ENCODE assay signal across 18 cellular contexts in the genomic region with DNA sequence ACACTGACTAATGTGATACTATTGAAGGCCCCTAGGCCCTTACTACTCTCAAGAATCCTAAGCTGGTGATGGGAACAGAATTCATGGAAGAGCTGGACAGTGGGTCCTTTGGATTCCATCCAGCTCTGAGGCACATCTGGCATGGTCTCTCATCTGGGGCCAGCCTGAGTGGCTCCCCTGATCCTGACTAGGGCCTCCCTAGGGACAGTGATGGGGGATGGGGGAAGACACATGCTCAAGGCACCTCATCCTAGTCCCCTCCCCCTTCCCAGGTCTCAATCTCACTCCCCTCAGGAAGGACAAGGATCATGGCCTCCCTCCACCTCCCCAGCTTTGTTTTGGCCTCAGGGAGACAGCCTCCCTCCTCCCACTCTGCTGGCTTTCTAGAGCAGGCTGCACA. TPM values are rescaled to one million over a fixed set of nuclear protein-coding genes. Genes with fewer than 3 reads are reported as not detected.
A peak's percentile ranks its signal among the peaks of the same experiment; 100 is the strongest.
DNase-seq lines count a peak whose midpoint lies in the region; ATAC-seq, FAIRE-seq and TF ChIP-seq lines count a peak whose summit lies in the region.
"Had no signal": no experiment of that assay in that cellular context is flagged by ENCODE, and none has a peak within 500 bp of the region (broad histone marks: within the 10 kb centered on the region; RNA-seq: fewer than 3 reads in every experiment).

No MANE protein-coding gene starts in this region.

- TF ChIP-seq CTCF in brain (conservative IDR thresholded peaks at IDR 0.05), result no peak

- TF ChIP-seq POLR2A in GM12892 (IDR thresholded peaks at IDR 0.05; ENCODE audit: low read depth, low read length), result no peak

- H3K4me2 ChIP-seq in BLaER1, result peak overlapping the region; percentile 95

- H3K9me3 ChIP-seq in BLaER1, result no peaks in the 10 kb centered on the region
- H3K9me3 ChIP-seq in naive thymus-derived CD4-positive, alpha-beta T cell (ENCODE audit: control insufficient read depth in 2 of 3, low read length in 3 of 3), result no peaks in the 10 kb centered on the region
- H3K9me3 ChIP-seq: SJCRH30, thoracic aorta had no signal

- FAIRE-seq in GM12892 (lab: Jason Lieb, UNC) (peak; percentile 57), frontal cortex (lab: Jason Lieb, UNC) (no peak)

- intact Hi-C loops in naive thymus-derived CD4-positive, alpha-beta T cell (cut with micrococcal nuclease), result loop anchor here (5.0 kb wide), 5 partner anchors 35 to 630 kb away; a partner anchor contains a TSS

- H3K36me3 Mint-ChIP-seq in brain, result no peaks in the 10 kb centered on the region
- H3K36me3 Mint-ChIP-seq in naive thymus-derived CD4-positive, alpha-beta T cell, result peaks cover 0 to 12% (median 4%) of the 10 kb centered on the region in 5 donors
- H3K36me3 Mint-ChIP-seq: activated naive CD4-positive, alpha-beta T cell treated with anti-CD3 and anti-CD28 coated beads, Interleukin-2, amount 50 U/mL, for 72 hours had no signal

- H3K27ac Mint-ChIP-seq in brain, result no peak overlapping the region
- H3K27ac Mint-ChIP-seq in naive thymus-derived CD4-positive, alpha-beta T cell, result no peak overlapping the region
- H3K27ac Mint-ChIP-seq: activated CD8-positive, alpha-beta T cell treated with anti-CD3 and anti-CD28 coated beads for 36 hours had no signal

- DNase-seq in GM12892 (ENCODE audit: insufficient read length) (no peak), NCI-H446 treated with DMSO at 0.1 percent for 48 hours (lab: John Stamatoyannopoulos, UW) (no peak), GF-D8 (lab: John Stamatoyannopoulos, UW) (no peak), frontal cortex (ENCODE audit: low spot score in 2 of 2) (no peak)
- no peak for DNase-seq in naive thymus-derived CD4-positive, alpha-beta T cell
- DNase-seq: COR-L47, cortex of kidney, NCI-H2107, NCI-H526 had no signal

- peaks cover 13% of the 10 kb centered on the region for H3K27me3 Mint-ChIP-seq in brain
- H3K27me3 Mint-ChIP-seq in naive thymus-derived CD4-positive, alpha-beta T cell, result peaks cover 0 to 19% (median 4%) of the 10 kb centered on the region in 5 donors

- peaks cover 60% of the 10 kb centered on the region for H3K4me1 Mint-ChIP-seq in brain
- peaks cover 31 to 59% (median 52%) of the 10 kb centered on the region in 7 donors for H3K4me1 Mint-ChIP-seq in naive thymus-derived CD4-positive, alpha-beta T cell

- CTCF ChIA-PET in naive thymus-derived CD4-positive, alpha-beta T cell (lab: Charles Lee), result interaction anchor here (0.5 to 4.0 kb wide), 15 partner anchors 9 to 860 kb away, joined by 3 to 28 read pairs (median 5); a partner anchor contains a TSS

- no peak overlapping the region for H3K9ac ChIP-seq in BLaER1

- H3K4me3 ChIP-seq in BLaER1, result no peak overlapping the region
- no peak overlapping the region for H3K4me3 ChIP-seq in naive thymus-derived CD4-positive, alpha-beta T cell (ENCODE audit: low read length)
- H3K4me3 ChIP-seq: SJCRH30, thoracic aorta had no signal

- peak overlapping the region; percentile 53 to 92 (median 84) for H3K4me3 Mint-ChIP-seq in brain
- peak overlapping the region in 6 of 10 donors; percentile 27 to 79 (median 50) for H3K4me3 Mint-ChIP-seq in naive thymus-derived CD4-positive, alpha-beta T cell

- no peaks in the 10 kb centered on the region for H3K9me3 Mint-ChIP-seq in brain
- peaks cover 0 to 2% (median 0%) of the 10 kb centered on the region in 11 donors for H3K9me3 Mint-ChIP-seq in naive thymus-derived CD4-positive, alpha-beta T cell
- H3K9me3 Mint-ChIP-seq: activated CD8-positive, alpha-beta T cell treated with anti-CD3 and anti-CD28 coated beads for 36 hours; activated naive CD4-positive, alpha-beta T cell treated with anti-CD3 and anti-CD28 coated beads, Interleukin-2, amount 50 U/mL, for 72 hours; activated T-cell treated with anti-CD3 and anti-CD28 coated beads, Interleukin-2, amount 50 U/mL, for 24 hours had no signal

- H3K4me1 ChIP-seq in BLaER1, result peaks cover 25% of the 10 kb centered on the region
- H3K4me1 ChIP-seq in naive thymus-derived CD4-positive, alpha-beta T cell (ENCODE audit: control insufficient read depth in 2 of 2, insufficient read depth in 2 of 2, low read length in 2 of 2), result peaks cover 8 to 34% of the 10 kb centered on the region in 2 donors

- peaks cover 17% of the 10 kb centered on the region for H3K36me3 ChIP-seq in BLaER1
- peaks cover 0 to 2% (median 0%) of the 10 kb centered on the region in 3 experiments for H3K36me3 ChIP-seq in naive thymus-derived CD4-positive, alpha-beta T cell (ENCODE audit: control insufficient read depth in 2 of 3, insufficient read depth in 3 of 3, low read length in 3 of 3)
- H3K36me3 ChIP-seq: brain microvascular endothelial cell, SJCRH30 had no signal

- H3K27ac ChIP-seq in BLaER1, result no peak overlapping the region
- H3K27ac ChIP-seq in naive thymus-derived CD4-positive, alpha-beta T cell (ENCODE audit: low read depth, low read length), result no peak overlapping the region
- H3K27ac ChIP-seq: brain microvascular endothelial cell, SJCRH30, thoracic aorta had no signal

- H4K20me1 ChIP-seq in BLaER1, result peaks cover 80% of the 10 kb centered on the region

- H3K27me3 ChIP-seq in BLaER1, result peaks cover 19% of the 10 kb centered on the region
- H3K27me3 ChIP-seq in naive thymus-derived CD4-positive, alpha-beta T cell (ENCODE audit: control insufficient read depth in 2 of 2, insufficient read depth in 2 of 2, low read length in 2 of 2), result no peaks in the 10 kb centered on the region
- H3K27me3 ChIP-seq: brain microvascular endothelial cell, SJCRH30 had no signal

- POLR2A ChIA-PET in naive thymus-derived CD4-positive, alpha-beta T cell (lab: Charles Lee), result interaction anchor here (0.8 to 5.1 kb wide), 6 partner anchors 10 to 274 kb away, joined by 3 to 42 read pairs (median 4); a partner anchor contains a TSS

- ATAC-seq in naive thymus-derived CD4-positive, alpha-beta T cell, result no peak
- no peak for ATAC-seq in GM21390 (IDR thresholded peaks at IDR 0.05; ENCODE audit: unreplicated experiment)

RNA-seq across cellular contexts. Expression of a gene that starts 1.8 kb away (rescaled TPM):
- 12.2 TPM for polyA plus RNA-seq in GM12892 (2012; ENCODE audit: missing spikeins)
- 14.2 TPM for polyA plus RNA-seq in brain (ENCODE audit: insufficient read depth, low read depth, low replicate concordance)
- 1 to 10 TPM; 1.9 to 6.3 (median 2.6) TPM for total RNA-seq in naive thymus-derived CD4-positive, alpha-beta T cell
- under 1 TPM in 1 of 2 donors, not detected in 1; 0.27 TPM for polyA plus RNA-seq in naive thymus-derived CD4-positive, alpha-beta T cell
- 12.6 TPM for total RNA-seq in frontal cortex

RNA-seq across cellular contexts. Expression of a gene that starts 23.6 kb away (rescaled TPM):
- 118 TPM for polyA plus RNA-seq in GM12892 (2012; ENCODE audit: missing spikeins)
- polyA plus RNA-seq in brain (ENCODE audit: insufficient read depth, low read depth, low replicate concordance), result 29.0 TPM
- total RNA-seq in naive thymus-derived CD4-positive, alpha-beta T cell, result 100 to 1,000 TPM; 154 to 338 (median 321) TPM
- 10 to 100 TPM; 45.8 to 47.6 TPM for polyA plus RNA-seq in naive thymus-derived CD4-positive, alpha-beta T cell
- total RNA-seq in frontal cortex, result 407 TPM

RNA-seq across cellular contexts. Expression of a gene that starts 58.6 kb away (rescaled TPM):
- polyA plus RNA-seq in GM12892 (2012; ENCODE audit: missing spikeins), result 106 TPM
- polyA plus RNA-seq in brain (ENCODE audit: insufficient read depth, low read depth, low replicate concordance), result 25.6 TPM
- total RNA-seq in naive thymus-derived CD4-positive, alpha-beta T cell, result 10 to 100 TPM; 10.9 to 31.3 (median 16.2) TPM
- 10 to 100 TPM; 10.3 to 13.7 TPM for polyA plus RNA-seq in naive thymus-derived CD4-positive, alpha-beta T cell
- 53.4 TPM for total RNA-seq in frontal cortex
